Comparison of ENCODE assay signal across 16 cellular contexts in the genomic region with DNA sequence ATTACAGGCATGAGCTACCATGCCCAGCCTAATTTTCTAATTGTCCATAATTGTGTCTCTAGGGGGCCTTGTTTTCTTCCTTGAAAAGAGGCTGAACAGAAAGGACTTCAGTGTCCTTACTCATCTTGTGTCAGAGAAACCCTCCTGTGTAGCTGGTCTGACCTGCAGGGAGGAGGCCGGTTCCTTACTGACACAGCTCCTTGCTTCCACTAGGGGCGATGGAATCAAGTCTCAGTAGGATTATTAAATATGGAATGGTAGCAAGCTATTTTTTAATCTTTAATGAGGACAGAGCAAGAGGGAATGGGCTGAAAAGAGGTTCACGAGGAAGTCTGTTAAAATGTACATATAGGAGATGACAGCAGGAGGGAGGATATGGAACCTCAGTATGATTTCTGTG. TPM values are rescaled to one million over a fixed set of nuclear protein-coding genes. Genes with fewer than 3 reads are reported as not detected.
DNase-seq lines count a peak whose midpoint lies in the region; ATAC-seq and TF ChIP-seq lines count a peak whose summit lies in the region.
"Had no signal": no experiment of that assay in that cellular context is flagged by ENCODE, and none has a peak within 500 bp of the region (broad histone marks: within the 10 kb centered on the region; RNA-seq: fewer than 3 reads in every experiment).

No MANE protein-coding gene starts in this region.

- H3K4me3 ChIP-seq in body of pancreas (no peak overlapping the region), kidney epithelial cell (ENCODE audit: low read depth, low read length) (no peak overlapping the region)
- H3K4me3 ChIP-seq: psoas muscle, SJSA1 had no signal

- WGBS in body of pancreas, 2 donors, result 65 to 72% methylated on average over 3 of the region's 3 CpGs

- ATAC-seq in body of pancreas, result no peak
- no peak for ATAC-seq in HG02938 (IDR thresholded peaks at IDR 0.05; ENCODE audit: unreplicated experiment)
- ATAC-seq: activated CD4-positive, CD25-positive, alpha-beta regulatory T cell treated with anti-CD3 and anti-CD28 coated beads, Interleukin-2, amount 50 U/mL, for 24 hours; activated T-cell treated with anti-CD3 and anti-CD28 coated beads, Interleukin-2, amount 50 U/mL, for 72 hours; psoas muscle had no signal

- no peak for TF ChIP-seq POLR2A in body of pancreas (IDR thresholded peaks at IDR 0.05)

- H3K36me3 ChIP-seq in body of pancreas (replicated peaks in 1 of 2; ENCODE audit: insufficient read depth in 1 of 2, low read depth in 2 of 2) (no peaks in the 10 kb centered on the region), kidney epithelial cell (ENCODE audit: control insufficient read depth, insufficient read depth, low read length) (no peaks in the 10 kb centered on the region)

- peak in 4 of 7 experiments; percentile 10 to 12 (median 11) for TF ChIP-seq CTCF in body of pancreas (IDR thresholded peaks at IDR 0.05)
- peak; percentile 23 for TF ChIP-seq CTCF in kidney epithelial cell (IDR thresholded peaks at IDR 0.05; ENCODE audit: insufficient read depth, low read length, poor library complexity, severe bottlenecking)

- H3K27me3 ChIP-seq in body of pancreas (no peaks in the 10 kb centered on the region), kidney epithelial cell (ENCODE audit: control insufficient read depth, insufficient read depth, low read length) (no peaks in the 10 kb centered on the region)
- H3K27me3 ChIP-seq: SJSA1 had no signal

- H3K27ac ChIP-seq in body of pancreas, result no peak overlapping the region
- H3K27ac ChIP-seq: psoas muscle, SJSA1 had no signal

- no peaks in the 10 kb centered on the region for H3K4me1 ChIP-seq in body of pancreas
- H3K4me1 ChIP-seq: psoas muscle, SJSA1 had no signal

- DNase-seq in DMS114 treated with DMSO at 0.1 percent for 48 hours (lab: John Stamatoyannopoulos, UW; ENCODE audit: unreplicated experiment), result peak; percentile 14
- DNase-seq in HuH-7.5 (ENCODE audit: low spot score), result peak; percentile 24
- DNase-seq in body of pancreas, result no peak
- DNase-seq in kidney epithelial cell (ENCODE audit: low read depth), result no peak
- DNase-seq in COR-L47 (lab: John Stamatoyannopoulos, UW), result no peak
- DNase-seq in SIG-M5 (lab: John Stamatoyannopoulos, UW), result no peak
- DNase-seq in LoVo (ENCODE audit: low spot score), result no peak
- DNase-seq: activated T-cell treated with anti-CD3 and anti-CD28 coated beads, Interleukin-2, amount 50 U/mL, for 72 hours; amniotic stem cell; MV-4-11; NCI-H446 treated with DMSO at 0.1 percent for 48 hours; psoas muscle; substantia nigra had no signal

- no peaks in the 10 kb centered on the region for H3K9me3 ChIP-seq in body of pancreas
- H3K9me3 ChIP-seq: psoas muscle, SJSA1 had no signal

- intact Hi-C loops in body of pancreas (cut with DNase I), result no loop called here

RNA-seq across cellular contexts. Expression of a gene that starts 8.6 kb away (rescaled TPM):
- total RNA-seq in body of pancreas (10 to 100 TPM; 13.5 to 16.5 TPM), kidney epithelial cell (21.1 and 26.2 TPM in 2 replicates)

RNA-seq across cellular contexts. Expression of a gene that starts 15.3 kb away (rescaled TPM):
- total RNA-seq in body of pancreas (not detected), kidney epithelial cell (not detected in 2 replicates)
- total RNA-seq: activated T-cell treated with anti-CD3 and anti-CD28 coated beads, Interleukin-2, amount 50 U/mL, for 72 hours; psoas muscle; SJSA1 had no signal

RNA-seq across cellular contexts. Expression of a gene that starts 15.4 kb away (rescaled TPM):
- 10 to 100 TPM; 25.7 to 32.4 TPM for total RNA-seq in body of pancreas
- 355 and 365 TPM in 2 replicates for total RNA-seq in kidney epithelial cell

RNA-seq across cellular contexts. Expression of a gene that starts 20.8 kb away (rescaled TPM):
- total RNA-seq in body of pancreas (10 to 100 TPM; 15.0 to 16.2 TPM), kidney epithelial cell (15.2 and 16.4 TPM in 2 replicates)

Comparison
In these comparisons a context has a peak if more than half of its experiments do, and no peak if none do; other contexts are left out.
1. DNase-seq: peak in DMS114 treated with DMSO at 0.1 percent for 48 hours (single experiment) and HuH-7.5 (single experiment); none in body of pancreas (0 of 4), kidney epithelial cell (single experiment), COR-L47 (single experiment), SIG-M5 (single experiment) and LoVo (single experiment).
2. RNA of a gene that starts 15.4 kb away (total RNA-seq): 355 to 365 TPM in kidney epithelial cell; 25.7 to 32.4 TPM in body of pancreas; every median in the first group is over 10 times any median in the second.